In genomic region chr10:124615259-124615658, GRCh38 we compare ENCODE assay signal across 16 cellular contexts.
DNase-seq lines count a peak whose midpoint lies in the region; ATAC-seq, FAIRE-seq and TF ChIP-seq lines count a peak whose summit lies in the region.
"Had no signal": no experiment of that assay in that cellular context is flagged by ENCODE, and none has a peak within 500 bp of the region (broad histone marks: within the 10 kb centered on the region; RNA-seq: fewer than 3 reads in every experiment).

No MANE protein-coding gene starts in this region.

- no peak overlapping the region for H3K27ac ChIP-seq in CD8-positive, alpha-beta memory T cell (ENCODE audit: low read depth, low read length)
- H3K27ac ChIP-seq in K562 (ENCODE audit: extremely low read depth, low read depth, low read length) (no peak overlapping the region), mammary epithelial cell (ENCODE audit: insufficient read depth, low read depth, low read length) (no peak overlapping the region)

- H3K4me3 ChIP-seq in CD8-positive, alpha-beta memory T cell (ENCODE audit: low read length), result no peak overlapping the region
- H3K4me3 ChIP-seq in K562 (no peak overlapping the region), mammary epithelial cell (replicated peaks in 1 of 3; ENCODE audit: insufficient read depth in 1 of 3, low read depth in 2 of 3, low read length in 3 of 3) (no peak overlapping the region)
- H3K4me3 ChIP-seq: GM23338 had no signal

- H4K20me1 ChIP-seq in K562 (replicated peaks; ENCODE audit: control insufficient read depth, insufficient read depth, low read length) (no peaks in the 10 kb centered on the region), mammary epithelial cell (ENCODE audit: insufficient read depth, low read length) (no peaks in the 10 kb centered on the region)

- WGBS in K562 (ENCODE audit: insufficient coverage, low coverage, missing lambda C conversion rate), result no CpG with 5 or more reads among the region's 34 CpGs
- WGBS in mammary epithelial cell (ENCODE audit: low coverage, missing lambda C conversion rate), result 98% methylated on average over 9 of the region's 34 CpGs

- H3K9me3 ChIP-seq in CD8-positive, alpha-beta memory T cell (ENCODE audit: low read length), result no peaks in the 10 kb centered on the region
- H3K9me3 ChIP-seq in K562 (replicated peaks; ENCODE audit: control insufficient read depth, insufficient read depth, low read depth, low read length), result no peaks in the 10 kb centered on the region
- no peaks in the 10 kb centered on the region for H3K9me3 ChIP-seq in mammary epithelial cell (replicated peaks; ENCODE audit: insufficient read depth, low read length)

- no peak for ATAC-seq in K562
- no peak for ATAC-seq in natural killer cell treated with Interleukin-12 subunit alpha and Interleukin-12 subunit beta and Interleukin-15 and Interleukin-18, amount 100 ng/mL, for 72 hours
- ATAC-seq: HCT116 had no signal

- TF ChIP-seq RAD21 in K562 (CRISPR knock-in tag; conservative IDR thresholded peaks at IDR 0.05 in 1 of 2, IDR thresholded peaks at IDR 0.05 in 1 of 2), result no peak

- TF ChIP-seq POLR2A in K562 (conservative IDR thresholded peaks at IDR 0.05), result no peak

- BruUV-seq in K562 (replicated peaks; lab: Mats Ljungman, UMichigan), result no TSS peak
- no TSS peak for BruUV-seq in mammary epithelial cell (replicated peaks; lab: Mats Ljungman, UMichigan)

- H2AFZ ChIP-seq in K562 (ENCODE audit: low read depth, low read length) (no peak overlapping the region), mammary epithelial cell (ENCODE audit: low read depth, low read length) (no peak overlapping the region)
- H2AFZ ChIP-seq: GM23338 had no signal

- CTCF ChIA-PET in CD8-positive, alpha-beta memory T cell (lab: Charles Lee), result interaction anchor here (1.8 kb wide), 1 partner anchor 63 kb away, joined by 3 read pairs; no protein-coding TSS in a partner anchor
- CTCF ChIA-PET in K562 (lab: Yijun Ruan, JAX; ENCODE audit: low intra/inter-chr PET ratio), result no interaction called here
- CTCF ChIA-PET in mammary epithelial cell (lab: Charles Lee; ENCODE audit: low non-redundant PET), result no interaction called here

- H3K27ac Mint-ChIP-seq in CD8-positive, alpha-beta memory T cell, result peak overlapping the region; percentile 32 to 95 (median 87)
- no peak overlapping the region for H3K27ac Mint-ChIP-seq in natural killer cell treated with Interleukin-12 subunit alpha and Interleukin-12 subunit beta and Interleukin-15 and Interleukin-18, amount 100 ng/mL, for 72 hours
- H3K27ac Mint-ChIP-seq in CD14-positive monocyte, result peak overlapping the region in 1 of 7 donors; percentile 50
- H3K27ac Mint-ChIP-seq: GM23338 had no signal

- no peak overlapping the region for H3K9ac ChIP-seq in K562 (ENCODE audit: insufficient read depth in 1 of 2, low read depth in 2 of 2, low read length in 2 of 2)
- no peak overlapping the region for H3K9ac ChIP-seq in mammary epithelial cell (ENCODE audit: insufficient read depth, low read length)

- H3K4me1 ChIP-seq in CD8-positive, alpha-beta memory T cell (ENCODE audit: insufficient read depth, low read length), result peaks cover 52% of the 10 kb centered on the region
- peaks cover 0 to 32% of the 10 kb centered on the region in 2 experiments; a peak in 3 of 5 replicates for H3K4me1 ChIP-seq in K562 (replicated peaks in 1 of 2; ENCODE audit: control insufficient read depth in 2 of 2, insufficient read depth in 2 of 2, low read length in 2 of 2)
- peaks cover 19% of the 10 kb centered on the region for H3K4me1 ChIP-seq in mammary epithelial cell (ENCODE audit: insufficient read depth, low read length)

- no peaks in the 10 kb centered on the region for H3K9me3 Mint-ChIP-seq in CD8-positive, alpha-beta memory T cell
- no peaks in the 10 kb centered on the region for H3K9me3 Mint-ChIP-seq in natural killer cell treated with Interleukin-12 subunit alpha and Interleukin-12 subunit beta and Interleukin-15 and Interleukin-18, amount 100 ng/mL, for 72 hours
- no peaks in the 10 kb centered on the region for H3K9me3 Mint-ChIP-seq in CD14-positive monocyte
- H3K9me3 Mint-ChIP-seq: GM23338 had no signal

- POLR2A ChIA-PET in CD8-positive, alpha-beta memory T cell (lab: Charles Lee), result no interaction called here
- POLR2A ChIA-PET in K562 (lab: Yijun Ruan, JAX), result no interaction called here

- no peak for FAIRE-seq in K562 (lab: Jason Lieb, UNC)
- FAIRE-seq: GM12892 had no signal

- dilution Hi-C loops in mammary epithelial cell (cut with HindIII; ENCODE audit: low sequenced_read_pairs), result loop anchor here (5.0 kb wide), 2 partner anchors 47 to 48 kb away; no protein-coding TSS in a partner anchor

- H3K36me3 Mint-ChIP-seq in CD8-positive, alpha-beta memory T cell, result peaks cover 0 to 26% (median 0%) of the 10 kb centered on the region in 3 donors
- H3K36me3 Mint-ChIP-seq in natural killer cell treated with Interleukin-12 subunit alpha and Interleukin-12 subunit beta and Interleukin-15 and Interleukin-18, amount 100 ng/mL, for 72 hours, result no peaks in the 10 kb centered on the region
- H3K36me3 Mint-ChIP-seq in CD14-positive monocyte, result peaks cover 27 to 42% of the 10 kb centered on the region in 2 donors

- in situ Hi-C loops in K562 (cut with MboI), result no loop called here
- in situ Hi-C loops in mammary epithelial cell (cut with MboI; ENCODE audit: low sequenced_read_pairs in 2 of 2), result no loop called here

- peaks cover 54 to 88% (median 72%) of the 10 kb centered on the region in 3 donors for H3K4me1 Mint-ChIP-seq in CD8-positive, alpha-beta memory T cell
- H3K4me1 Mint-ChIP-seq in natural killer cell treated with Interleukin-12 subunit alpha and Interleukin-12 subunit beta and Interleukin-15 and Interleukin-18, amount 100 ng/mL, for 72 hours (ENCODE audit: low read depth in 2 of 2), result peaks cover 52 to 57% of the 10 kb centered on the region in 2 donors
- peaks cover 42% of the 10 kb centered on the region for H3K4me1 Mint-ChIP-seq in CD14-positive monocyte

- H3K36me3 ChIP-seq in CD8-positive, alpha-beta memory T cell (ENCODE audit: insufficient read depth, low read length), result no peaks in the 10 kb centered on the region
- H3K36me3 ChIP-seq in K562 (ENCODE audit: control insufficient read depth, insufficient read depth, low read length) (0 out of 3 replicates have a peak, but pooled peaks cover 2% of the 10 kb centered on the region), mammary epithelial cell (ENCODE audit: insufficient read depth, low read length) (peaks cover 2% of the 10 kb centered on the region)

- no peaks in the 10 kb centered on the region for H3K9me1 ChIP-seq in K562 (ENCODE audit: control insufficient read depth, insufficient read depth, low read length)

- intact Hi-C loops in K562 (cut with micrococcal nuclease), result no loop called here
- intact Hi-C loops in mammary epithelial cell (cut with micrococcal nuclease), result no loop called here
- intact Hi-C loops in CD14-positive monocyte (cut with micrococcal nuclease), result loop anchor here in 1 of 2 donors (10.0 kb wide), 1 partner anchor 70 kb away; no protein-coding TSS in a partner anchor

- TF ChIP-seq EP300 in K562 (IDR thresholded peaks at IDR 0.05; ENCODE audit: low read length), result no peak

- H3K4me3 Mint-ChIP-seq in CD8-positive, alpha-beta memory T cell, result peak overlapping the region in 4 of 7 donors; percentile 24 to 84 (median 40)
- peak overlapping the region; percentile 6 for H3K4me3 Mint-ChIP-seq in natural killer cell treated with Interleukin-12 subunit alpha and Interleukin-12 subunit beta and Interleukin-15 and Interleukin-18, amount 100 ng/mL, for 72 hours
- no peak overlapping the region for H3K4me3 Mint-ChIP-seq in CD14-positive monocyte
- H3K4me3 Mint-ChIP-seq: GM23338 had no signal

- H3K27me3 ChIP-seq in CD8-positive, alpha-beta memory T cell (ENCODE audit: insufficient read depth, low read length, poor library complexity, severe bottlenecking), result no peaks in the 10 kb centered on the region
- H3K27me3 ChIP-seq in K562 (ENCODE audit: control insufficient read depth in 2 of 2, insufficient read depth in 2 of 2, low read length in 2 of 2) (no peaks in the 10 kb centered on the region), mammary epithelial cell (ENCODE audit: insufficient read depth, low read length) (no peaks in the 10 kb centered on the region)

- no peak overlapping the region for H3K4me2 ChIP-seq in K562 (ENCODE audit: insufficient read depth, low read length)
- H3K4me2 ChIP-seq in mammary epithelial cell (ENCODE audit: insufficient read depth, low read depth, low read length), result no peak overlapping the region
- H3K4me2 ChIP-seq: GM23338 had no signal

- TF ChIP-seq CTCF in K562 (IDR thresholded peaks at IDR 0.05 in 2 of 3, conservative IDR thresholded peaks at IDR 0.05 in 1 of 3; ENCODE audit: insufficient read depth in 2 of 3, low read depth in 1 of 3, low read length in 3 of 3) (no peak), mammary epithelial cell (conservative IDR thresholded peaks at IDR 0.05 in 1 of 2, IDR thresholded peaks at IDR 0.05 in 1 of 2; ENCODE audit: extremely low read depth in 1 of 2, insufficient read depth in 1 of 2, low read depth in 1 of 2, low read length in 2 of 2) (no peak), CD14-positive monocyte (IDR thresholded peaks at IDR 0.05) (no peak)

- DNase-seq in CD8-positive, alpha-beta memory T cell, result no peak
- no peak for DNase-seq in K562 (ENCODE audit: extremely low read depth in 1 of 4, low spot score in 3 of 4)
- DNase-seq in natural killer cell treated with Interleukin-12 subunit alpha and Interleukin-12 subunit beta and Interleukin-15 and Interleukin-18, amount 100 ng/mL, for 72 hours (ENCODE audit: low spot score), result no peak
- DNase-seq in mammary epithelial cell, result no peak
- DNase-seq in NCI-H2227 (lab: John Stamatoyannopoulos, UW; ENCODE audit: unreplicated experiment), result no peak
- no peak for DNase-seq in nucleus accumbens (lab: John Stamatoyannopoulos, UW)
- no peak for DNase-seq in CD14-positive monocyte (ENCODE audit: low spot score)
- DNase-seq: COR-L47, KBM-7, NCI-H1417 treated with DMSO at 0.1 percent for 48 hours, NCI-H2029, NCI-H2171, NCI-H510A treated with DMSO at 0.1 percent for 48 hours had no signal

- H3K27me3 Mint-ChIP-seq in CD8-positive, alpha-beta memory T cell, result peaks cover 0 to 3% of the 10 kb centered on the region in 2 donors
- H3K27me3 Mint-ChIP-seq in natural killer cell treated with Interleukin-12 subunit alpha and Interleukin-12 subunit beta and Interleukin-15 and Interleukin-18, amount 100 ng/mL, for 72 hours, result no peaks in the 10 kb centered on the region
- peaks cover 0 to 3% (median 0%) of the 10 kb centered on the region in 3 donors for H3K27me3 Mint-ChIP-seq in CD14-positive monocyte (ENCODE audit: low read depth in 3 of 3)

- no peaks in the 10 kb centered on the region for H3K79me2 ChIP-seq in K562 (ENCODE audit: control insufficient read depth, insufficient read depth, low read length)
- peaks cover under 1% of the 10 kb centered on the region for H3K79me2 ChIP-seq in mammary epithelial cell (ENCODE audit: insufficient read depth, low read length)

Comparison
In these comparisons a context has a peak if more than half of its experiments do, and no peak if none do; other contexts are left out.
1. H3K27ac Mint-ChIP-seq: peak in CD8-positive, alpha-beta memory T cell (8 of 8); none in natural killer cell treated with Interleukin-12 subunit alpha and Interleukin-12 subunit beta and Interleukin-15 and Interleukin-18, amount 100 ng/mL, for 72 hours (0 of 2).
2. H3K4me3 Mint-ChIP-seq: peak in CD8-positive, alpha-beta memory T cell (4 of 7) and natural killer cell treated with Interleukin-12 subunit alpha and Interleukin-12 subunit beta and Interleukin-15 and Interleukin-18, amount 100 ng/mL, for 72 hours (single experiment); none in CD14-positive monocyte (0 of 2).